8 cellular contexts compared by ENCODE assay signal in genomic region chr9:109319631-109320233, GRCh38.
DNase-seq lines count a peak whose midpoint lies in the region; ATAC-seq and TF ChIP-seq lines count a peak whose summit lies in the region.

No MANE protein-coding gene starts in this region.

- H3K9ac ChIP-seq in adipocyte (ENCODE audit: low read length): peak overlapping the region; percentile 26

- H3K27me3 ChIP-seq in adipocyte (replicated peaks; ENCODE audit: control insufficient read depth, insufficient read depth, low read length) (peaks cover 48% of the 10 kb centered on the region), tibial artery (peaks cover 0 to 51% of the 10 kb centered on the region in 2 donors)

- H3K4me3 ChIP-seq in adipocyte (ENCODE audit: low read length) (peak overlapping the region; percentile 70), tibial artery (peak overlapping the region; percentile 34 to 47)

- peaks cover 14% of the 10 kb centered on the region for H3K4me1 ChIP-seq in adipocyte (ENCODE audit: control insufficient read depth, insufficient read depth, low read length)
- H3K4me1 ChIP-seq in tibial artery: peaks cover 0 to 17% (median 13%) of the 10 kb centered on the region in 4 donors

- H3K36me3 ChIP-seq in adipocyte (ENCODE audit: control insufficient read depth, insufficient read depth, low read length, severe bottlenecking) (no peaks in the 10 kb centered on the region), tibial artery (no peaks in the 10 kb centered on the region)

- H3K27ac ChIP-seq in tibial artery: no peak overlapping the region

- intact Hi-C loops in tibial artery (cut with DNase I; ENCODE audit: low total_unique reads): loop anchor here (5.0 kb wide), 1 partner anchor 77 kb away; no protein-coding TSS in a partner anchor

- DNase-seq in NCI-H2227 (lab: John Stamatoyannopoulos, UW; ENCODE audit: unreplicated experiment) (peak; percentile 23), NCI-H2227 treated with DMSO at 0.1 percent for 48 hours (lab: John Stamatoyannopoulos, UW) (no peak), adipocyte (ENCODE audit: low read depth) (no peak), left kidney (ENCODE audit: low read depth, low spot score) (peak; percentile 66), tibial artery (no peak), medulla oblongata (ENCODE audit: extremely low spot score) (no peak), NOMO-1 (lab: John Stamatoyannopoulos, UW; ENCODE audit: unreplicated experiment in 2 of 2) (no peak)

- ATAC-seq in HG03280 (IDR thresholded peaks at IDR 0.05; ENCODE audit: unreplicated experiment): peak; percentile 19

- no peak for TF ChIP-seq CTCF in tibial artery (IDR thresholded peaks at IDR 0.05)

- H3K9me3 ChIP-seq in adipocyte (ENCODE audit: control insufficient read depth, low read length) (no peaks in the 10 kb centered on the region), tibial artery (no peaks in the 10 kb centered on the region)

Comparison
In these comparisons a context has a peak if more than half of its experiments do, and no peak if none do; other contexts are left out.
1. DNase-seq: peak in NCI-H2227 (single experiment) and left kidney (single experiment); none in NCI-H2227 treated with DMSO at 0.1 percent for 48 hours (single experiment), adipocyte (single experiment), tibial artery (0 of 2), medulla oblongata (single experiment) and NOMO-1 (0 of 2).